ENCODE assay signal across 7 cellular contexts in genomic region chr19:19870086-19870485, GRCh38. TPM values are rescaled to one million over a fixed set of nuclear protein-coding genes. Genes with fewer than 3 reads are reported as not detected.
DNase-seq lines count a peak whose midpoint lies in the region; ATAC-seq and TF ChIP-seq lines count a peak whose summit lies in the region.
"Not testable (repeated sequence)": the region's sequence is repeated elsewhere in the genome, so short reads cannot be mapped to it uniquely, and the experiment has no call there.
"Had no signal": no experiment of that assay in that cellular context is flagged by ENCODE, and none has a peak within 500 bp of the region (broad histone marks: within the 10 kb centered on the region; RNA-seq: fewer than 3 reads in every experiment).

No MANE protein-coding gene starts in this region.

- H3K9me2 ChIP-seq in Loucy (replicated peaks; ENCODE audit: low read depth, low read length); SU-DHL-6 (replicated peaks; ENCODE audit: insufficient read depth, low read length): not testable (repeated sequence)

- H3K4me3 Mint-ChIP-seq in neural progenitor cell: not testable (repeated sequence)

- H3K79me2 ChIP-seq in DND-41 (ENCODE audit: insufficient read depth, low read length): peaks cover 93% of the 10 kb centered on the region
- peaks cover 93% of the 10 kb centered on the region for H3K79me2 ChIP-seq in Loucy (ENCODE audit: insufficient read depth, low read length)
- H3K79me2 ChIP-seq in SU-DHL-6 (ENCODE audit: insufficient read depth, low read length): peaks cover 93% of the 10 kb centered on the region
- H3K79me2 ChIP-seq in neural progenitor cell (ENCODE audit: low read depth): peaks cover 94% of the 10 kb centered on the region

- not testable (repeated sequence) for H4K20me1 ChIP-seq in BLaER1 treated with 17β-estradiol and CSF1 and Interleukin-3, amounts not matched to agents 10 nM and 100 nM; DND-41 (ENCODE audit: insufficient read depth, low read length); SU-DHL-6 (ENCODE audit: low read depth, low read length)
- H4K20me1 ChIP-seq in Loucy (ENCODE audit: insufficient read depth, low read length, poor library complexity, severe bottlenecking): peaks cover 66% of the 10 kb centered on the region
- peaks cover 47% of the 10 kb centered on the region for H4K20me1 ChIP-seq in neural progenitor cell (ENCODE audit: low read depth)

- not testable (repeated sequence) for H3K9ac ChIP-seq in BLaER1 treated with 17β-estradiol and CSF1 and Interleukin-3, amounts not matched to agents 10 nM and 100 nM; DND-41 (ENCODE audit: low read depth, low read length); Loucy (ENCODE audit: low read depth, low read length, poor library complexity, severe bottlenecking); SU-DHL-6 (ENCODE audit: low read length); neural progenitor cell

- not testable (repeated sequence) for DNase-seq in DND-41; neural progenitor cell (ENCODE audit: low spot score)
- DNase-seq in psoas muscle: peak in 1 of 2 donors; percentile 66

- not testable (repeated sequence) for H2AFZ ChIP-seq in DND-41 (ENCODE audit: low read depth, low read length); Loucy (ENCODE audit: low read length); SU-DHL-6 (ENCODE audit: low read depth, low read length, severe bottlenecking); neural progenitor cell (replicated peaks)

- H3K27me3 Mint-ChIP-seq in neural progenitor cell (ENCODE audit: insufficient read depth, low read depth): not testable (repeated sequence)

- not testable (repeated sequence) for H3F3A ChIP-seq in Loucy (ENCODE audit: low read depth); SU-DHL-6 (ENCODE audit: insufficient read depth)
- H3F3A ChIP-seq in neural progenitor cell (ENCODE audit: low read depth): peaks cover 11% of the 10 kb centered on the region

- not testable (repeated sequence) for H3K27ac ChIP-seq in BLaER1 treated with 17β-estradiol and CSF1 and Interleukin-3, amounts not matched to agents 10 nM and 100 nM; DND-41 (ENCODE audit: low read length); SU-DHL-6 (ENCODE audit: low read depth, low read length); neural progenitor cell
- H3K27ac ChIP-seq in psoas muscle: peak overlapping the region; percentile 15

- H3K4me1 ChIP-seq in BLaER1 treated with 17β-estradiol and CSF1 and Interleukin-3, amounts not matched to agents 10 nM and 100 nM: peaks cover 4 to 14% (median 7%) of the 10 kb centered on the region in 10 experiments; a peak in 10 of 20 replicates
- H3K4me1 ChIP-seq in DND-41 (ENCODE audit: insufficient read depth, low read length) (peaks cover 36% of the 10 kb centered on the region), Loucy (ENCODE audit: insufficient read depth, low read length, poor library complexity, severe bottlenecking) (peaks cover 23% of the 10 kb centered on the region), neural progenitor cell (peaks cover 16% of the 10 kb centered on the region), psoas muscle (peaks cover 56% of the 10 kb centered on the region)

- not testable (repeated sequence) for ATAC-seq in DND-41 (ENCODE audit: insufficient read depth, low read depth)
- peak in 1 of 4 donors; percentile 36 for ATAC-seq in psoas muscle

- peaks cover 74% of the 10 kb centered on the region for H3K9me3 Mint-ChIP-seq in neural progenitor cell

- TF ChIP-seq CTCF in DND-41 (IDR thresholded peaks at IDR 0.05; ENCODE audit: borderline replicate concordance, extremely low read depth, low read length, poor library complexity, severe bottlenecking); Loucy (conservative IDR thresholded peaks at IDR 0.05; ENCODE audit: low read length); SU-DHL-6 (IDR thresholded peaks at IDR 0.05; ENCODE audit: insufficient read depth, low read length, poor library complexity, severe bottlenecking); neural progenitor cell (IDR thresholded peaks at IDR 0.05); psoas muscle (IDR thresholded peaks at IDR 0.05): not testable (repeated sequence)

- not testable (repeated sequence) for H3K4me2 ChIP-seq in BLaER1 treated with 17β-estradiol and CSF1 and Interleukin-3, amounts not matched to agents 10 nM and 100 nM
- H3K4me2 ChIP-seq in DND-41 (ENCODE audit: insufficient read depth, low read length) (peak overlapping the region; percentile 28; the same call in 1 of the 2 replicates), Loucy (ENCODE audit: low read depth, low read length, poor library complexity, severe bottlenecking) (peak overlapping the region; percentile 93), SU-DHL-6 (ENCODE audit: low read depth, low read length, poor library complexity, severe bottlenecking) (peak overlapping the region; percentile 8), neural progenitor cell (peak overlapping the region; percentile 8)

- H3K27me3 ChIP-seq in BLaER1 treated with 17β-estradiol and CSF1 and Interleukin-3, amounts not matched to agents 10 nM and 100 nM; DND-41 (ENCODE audit: insufficient read depth, low read length, poor library complexity); Loucy (ENCODE audit: insufficient read depth, low read length, poor library complexity, severe bottlenecking); SU-DHL-6 (ENCODE audit: low read length); neural progenitor cell; psoas muscle (ENCODE audit: insufficient read depth in 3 of 3, low read length in 2 of 3): not testable (repeated sequence)

- peak overlapping the region in 9 of 10 experiments; percentile 19 to 89 (median 45); a peak in 13 of 20 replicates for H3K4me3 ChIP-seq in BLaER1 treated with 17β-estradiol and CSF1 and Interleukin-3, amounts not matched to agents 10 nM and 100 nM
- not testable (repeated sequence) for H3K4me3 ChIP-seq in DND-41 (ENCODE audit: low read depth in 1 of 2, low read length in 2 of 2); SU-DHL-6 (ENCODE audit: insufficient read depth, low read length, poor library complexity, severe bottlenecking); neural progenitor cell; psoas muscle
- H3K4me3 ChIP-seq in Loucy (ENCODE audit: low read length, poor library complexity, severe bottlenecking): peak overlapping the region; percentile 46

- H3K36me3 ChIP-seq in BLaER1 treated with 17β-estradiol and CSF1 and Interleukin-3, amounts not matched to agents 10 nM and 100 nM: peaks cover 67 to 85% (median 81%) of the 10 kb centered on the region in 11 experiments
- H3K36me3 ChIP-seq in DND-41 (ENCODE audit: insufficient read depth, low read length): peaks cover 50% of the 10 kb centered on the region
- not testable (repeated sequence) for H3K36me3 ChIP-seq in Loucy (ENCODE audit: insufficient read depth, low read length); psoas muscle (ENCODE audit: insufficient read depth in 1 of 2, low read depth in 1 of 2)
- peaks cover 37% of the 10 kb centered on the region for H3K36me3 ChIP-seq in SU-DHL-6 (ENCODE audit: low read length)
- peaks cover 27% of the 10 kb centered on the region for H3K36me3 ChIP-seq in neural progenitor cell

- peaks cover 59% of the 10 kb centered on the region for H3K36me3 Mint-ChIP-seq in neural progenitor cell

- not testable (repeated sequence) for H3K27ac Mint-ChIP-seq in neural progenitor cell

- intact Hi-C loops in psoas muscle (cut with DNase I): not testable (repeated sequence)

- 34 to 41% (median 38%) methylated on average over 5 of the region's 5 CpGs for WGBS in psoas muscle, 3 donors

- H3K4me1 Mint-ChIP-seq in neural progenitor cell: not testable (repeated sequence)

- H3K9me3 ChIP-seq in BLaER1 treated with 17β-estradiol and CSF1 and Interleukin-3, amounts not matched to agents 10 nM and 100 nM (replicated peaks in 1 of 11): peaks cover 80 to 89% (median 86%) of the 10 kb centered on the region in 11 experiments
- H3K9me3 ChIP-seq in DND-41 (ENCODE audit: insufficient read depth, low read length, severe bottlenecking): peaks cover 15% of the 10 kb centered on the region
- H3K9me3 ChIP-seq in Loucy (ENCODE audit: insufficient read depth, low read depth, low read length); SU-DHL-6 (ENCODE audit: insufficient read depth, low read length); neural progenitor cell (ENCODE audit: low read depth); psoas muscle: not testable (repeated sequence)

RNA-seq across cellular contexts. Expression of gene ZNF253, which starts 4.4 kb away (rescaled TPM):
- total RNA-seq in neural progenitor cell (ENCODE audit: low replicate concordance) (54.5 and 79.2 TPM in 2 replicates), psoas muscle (10 to 100 TPM in 1 of 4 donors, 1 to 10 TPM in 3; 4.5 to 10.9 (median 6.5) TPM)
- 10 to 100 TPM in 1 of 3 donors, 1 to 10 TPM in 2; 1.5 to 13.5 (median 4.2) TPM for polyA plus RNA-seq in psoas muscle

RNA-seq across cellular contexts. Expression of gene ZNF93, which starts 30.7 kb away (rescaled TPM):
- total RNA-seq in neural progenitor cell (ENCODE audit: low replicate concordance) (72.7 and 79.0 TPM in 2 replicates), psoas muscle (1 to 10 TPM in 3 of 4 donors, under 1 TPM in 1; 0.69 to 2.3 (median 1.8) TPM)
- 1 to 10 TPM in 1 of 3 donors, under 1 TPM in 2; 0.69 to 2.1 (median 0.94) TPM for polyA plus RNA-seq in psoas muscle
- total RNA-seq: G401 had no signal

RNA-seq across cellular contexts. Expression of gene ZNF506, which starts 48.5 kb away (rescaled TPM):
- total RNA-seq in neural progenitor cell (ENCODE audit: low replicate concordance): 16.1 and 19.9 TPM in 2 replicates
- total RNA-seq in psoas muscle: 10 to 100 TPM in 1 of 4 donors, 1 to 10 TPM in 3; 6.8 to 12.5 (median 8.7) TPM
- polyA plus RNA-seq in psoas muscle: 1 to 10 TPM; 2.4 to 8.7 (median 2.7) TPM
- total RNA-seq: G401 had no signal

Comparison
In these comparisons a context has a peak if more than half of its experiments do, and no peak if none do; other contexts are left out.
1. RNA of gene ZNF93, which starts 30.7 kb away (total RNA-seq): 72.7 to 79.0 TPM in neural progenitor cell; 0.69 to 2.3 TPM in psoas muscle; every median in the first group is over 10 times any median in the second.